ENCODE assay signal across 7 cellular contexts in the genomic region with DNA sequence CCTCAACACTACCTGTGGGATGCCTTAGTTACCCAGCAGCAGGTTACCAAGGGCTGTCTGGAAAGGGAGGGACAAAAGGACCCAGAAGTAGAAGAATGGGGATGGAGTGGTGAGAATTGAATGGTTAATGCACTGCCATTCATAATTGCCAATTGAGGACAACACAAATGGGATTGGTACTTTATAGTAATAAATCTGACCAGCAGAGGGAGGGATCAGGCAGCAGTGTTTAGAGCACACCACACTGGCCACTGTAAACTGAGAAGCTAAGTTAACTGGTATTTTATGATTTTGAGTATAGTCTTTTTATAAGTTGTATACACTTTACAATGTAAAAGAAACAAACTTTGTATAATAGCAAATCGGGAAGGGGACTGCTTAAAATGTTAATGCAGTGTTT.
DNase-seq lines count a peak whose midpoint lies in the region; ATAC-seq and TF ChIP-seq lines count a peak whose summit lies in the region.
"Had no signal": no experiment of that assay in that cellular context is flagged by ENCODE, and none has a peak within 500 bp of the region (broad histone marks: within the 10 kb centered on the region; RNA-seq: fewer than 3 reads in every experiment).

No MANE protein-coding gene starts in this region.

- H3K79me2 ChIP-seq in Loucy (ENCODE audit: insufficient read depth, low read length), result no peaks in the 10 kb centered on the region; the same call in 1 of the 2 replicates

- H3K9ac ChIP-seq in Loucy (ENCODE audit: low read depth, low read length, poor library complexity, severe bottlenecking), result no peak overlapping the region

- no peaks in the 10 kb centered on the region for H3K27me3 ChIP-seq in Loucy (ENCODE audit: insufficient read depth, low read length, poor library complexity, severe bottlenecking)

- TF ChIP-seq CTCF in AG10803 (conservative IDR thresholded peaks at IDR 0.05; ENCODE audit: low read length), result peak; percentile 33
- peak; percentile 54 for TF ChIP-seq CTCF in Loucy (conservative IDR thresholded peaks at IDR 0.05; ENCODE audit: low read length)

- H3K36me3 ChIP-seq in Loucy (ENCODE audit: insufficient read depth, low read length), result peaks cover 80% of the 10 kb centered on the region

- H3F3A ChIP-seq in Loucy (ENCODE audit: low read depth), result no peaks in the 10 kb centered on the region

- peaks cover 2% of the 10 kb centered on the region for H4K20me1 ChIP-seq in Loucy (ENCODE audit: insufficient read depth, low read length, poor library complexity, severe bottlenecking)

- peaks cover 4% of the 10 kb centered on the region for H3K4me1 ChIP-seq in Loucy (ENCODE audit: insufficient read depth, low read length, poor library complexity, severe bottlenecking)

- no peaks in the 10 kb centered on the region for H3K9me2 ChIP-seq in Loucy (replicated peaks; ENCODE audit: low read depth, low read length)

- TF ChIP-seq POLR2A in erythroblast (IDR thresholded peaks at IDR 0.05; ENCODE audit: low read length), result no peak

- H2AFZ ChIP-seq in Loucy (ENCODE audit: low read length), result no peak overlapping the region

- no peak for ATAC-seq in HG03159 (IDR thresholded peaks at IDR 0.05; ENCODE audit: unreplicated experiment)
- ATAC-seq in HG02884 (IDR thresholded peaks at IDR 0.05; ENCODE audit: unreplicated experiment), result no peak

- H3K9me3 ChIP-seq in Loucy (ENCODE audit: insufficient read depth, low read depth, low read length), result no peaks in the 10 kb centered on the region

- H3K4me3 ChIP-seq in AG10803 (ENCODE audit: low read length), result no peak overlapping the region
- no peak overlapping the region for H3K4me3 ChIP-seq in Loucy (ENCODE audit: low read length, poor library complexity, severe bottlenecking)

- DNase-seq in AG10803 (ENCODE audit: low read depth) (no peak), erythroblast (lab: John Stamatoyannopoulos, UW) (peak; percentile 10 to 22), NCI-H146 (lab: John Stamatoyannopoulos, UW) (no peak)
- DNase-seq: DMS153 had no signal

- H3K4me2 ChIP-seq in Loucy (ENCODE audit: low read depth, low read length, poor library complexity, severe bottlenecking), result no peak overlapping the region

Comparison
In these comparisons a context has a peak if more than half of its experiments do, and no peak if none do; other contexts are left out.
1. DNase-seq: peak in erythroblast (2 of 2); none in AG10803 (single experiment) and NCI-H146 (single experiment).